ENCODE assay signal across 23 cellular contexts in genomic region chr9:10562581-10563343, GRCh38. TPM values are rescaled to one million over a fixed set of nuclear protein-coding genes. Genes with fewer than 3 reads are reported as not detected.
DNase-seq lines count a peak whose midpoint lies in the region; ATAC-seq and TF ChIP-seq lines count a peak whose summit lies in the region.
"Had no signal": no experiment of that assay in that cellular context is flagged by ENCODE, and none has a peak within 500 bp of the region (broad histone marks: within the 10 kb centered on the region; RNA-seq: fewer than 3 reads in every experiment).

No MANE protein-coding gene starts in this region.

- no peak overlapping the region for H4K5ac ChIP-seq in mesendoderm (ENCODE audit: low read length)

- H3K27ac ChIP-seq in GM23338 (ENCODE audit: low read depth) (no peak overlapping the region), epithelial cell of prostate (peak overlapping the region; percentile 90), mesendoderm (ENCODE audit: low read depth, low read length) (no peak overlapping the region)

- H3K4me1 Mint-ChIP-seq in GM23338, result no peaks in the 10 kb centered on the region
- H3K4me1 Mint-ChIP-seq: activated CD4-positive, alpha-beta T cell treated with anti-CD3 and anti-CD28 coated beads, Interleukin-2, amount 10 ng/mL, durations not matched to agents 24 days and 14 days; activated naive CD8-positive, alpha-beta T cell treated with anti-CD3 and anti-CD28 coated beads for 36 hours; brain; nephron had no signal

- no peak overlapping the region for H3K4ac ChIP-seq in mesendoderm (ENCODE audit: low read depth, low read length)

- no peak overlapping the region for H3K56ac ChIP-seq in mesendoderm (ENCODE audit: low read length)

- no peak overlapping the region for H2BK120ac ChIP-seq in mesendoderm (ENCODE audit: low read depth, low read length)

- no peaks in the 10 kb centered on the region for H4K20me1 ChIP-seq in GM23338 (replicated peaks; ENCODE audit: insufficient read depth)

- no peak overlapping the region for H3K18ac ChIP-seq in mesendoderm (ENCODE audit: low read length)

- no peak overlapping the region for H2BK5ac ChIP-seq in mesendoderm (ENCODE audit: low read length)

- no peaks in the 10 kb centered on the region for H3K36me3 Mint-ChIP-seq in GM23338 (ENCODE audit: low read depth)
- H3K36me3 Mint-ChIP-seq: activated naive CD8-positive, alpha-beta T cell treated with anti-CD3 and anti-CD28 coated beads for 36 hours; brain had no signal

- no peak overlapping the region for H3K23ac ChIP-seq in mesendoderm (ENCODE audit: low read length)

- TF ChIP-seq CTCF in GM23338 (conservative IDR thresholded peaks at IDR 0.05; ENCODE audit: low read depth in 2 of 2), result no peak

- H3K27me3 Mint-ChIP-seq in GM23338 (ENCODE audit: insufficient read depth, low read depth, poor library complexity), result no peaks in the 10 kb centered on the region
- H3K27me3 Mint-ChIP-seq: activated CD4-positive, alpha-beta T cell treated with anti-CD3 and anti-CD28 coated beads, Interleukin-2, amount 10 ng/mL, durations not matched to agents 24 days and 14 days; activated naive CD8-positive, alpha-beta T cell treated with anti-CD3 and anti-CD28 coated beads for 36 hours; brain; CD4-positive, alpha-beta T cell had no signal

- no peak overlapping the region for H4K8ac ChIP-seq in mesendoderm (ENCODE audit: low read depth, low read length)

- H3K36me3 ChIP-seq in GM23338 (ENCODE audit: insufficient read depth) (no peaks in the 10 kb centered on the region), mesendoderm (ENCODE audit: control insufficient read depth, insufficient read depth, low read length) (no peaks in the 10 kb centered on the region)

- intact Hi-C loops in Right ventricle myocardium superior (cut with DNase I), result no loop called here

- H3K4me1 ChIP-seq in GM23338 (ENCODE audit: insufficient read depth) (no peaks in the 10 kb centered on the region), mesendoderm (ENCODE audit: control insufficient read depth, low read depth, low read length) (no peaks in the 10 kb centered on the region)

- H2BK15ac ChIP-seq in mesendoderm (replicated peaks; ENCODE audit: low read depth), result no peak overlapping the region

- H3K4me3 ChIP-seq in GM23338 (no peak overlapping the region), mesendoderm (ENCODE audit: low read length) (no peak overlapping the region)
- H3K4me3 ChIP-seq: GM12878 had no signal

- no peaks in the 10 kb centered on the region for H3K9me3 Mint-ChIP-seq in GM23338
- H3K9me3 Mint-ChIP-seq: activated CD4-positive, alpha-beta T cell treated with anti-CD3 and anti-CD28 coated beads, Interleukin-2, amount 10 ng/mL, durations not matched to agents 24 days and 14 days; nephron had no signal

- no peaks in the 10 kb centered on the region for H3K27me3 ChIP-seq in GM23338 (ENCODE audit: insufficient read depth)
- H3K27me3 ChIP-seq in mesendoderm (ENCODE audit: insufficient read depth, low read length, poor library complexity), result no peaks in the 10 kb centered on the region

- no peaks in the 10 kb centered on the region for H3F3A ChIP-seq in GM23338 (replicated peaks; ENCODE audit: low read depth)

- no peak overlapping the region for H2AFZ ChIP-seq in GM23338

- peak; percentile 10 for DNase-seq in GM23338 (ENCODE audit: low spot score)
- peak; percentile 63 for DNase-seq in RKO (ENCODE audit: low spot score)
- peak; percentile 87 for DNase-seq in epithelial cell of prostate (ENCODE audit: low read depth, low spot score)
- DNase-seq in mesendoderm, result peak; percentile 13
- DNase-seq in activated effector memory CD4-positive, alpha-beta T cell treated with anti-CD3 and anti-CD28 coated beads, Interleukin-2, amount 50 U/mL, for 16 hours, result no peak
- no peak for DNase-seq in GF-D8 (lab: John Stamatoyannopoulos, UW)
- DNase-seq in Right ventricle myocardium superior, result no peak
- DNase-seq in AG08395 (ENCODE audit: low spot score), result no peak
- DNase-seq: activated CD4-positive, alpha-beta T cell treated with anti-CD3 and anti-CD28 coated beads, Interleukin-2, amount 10 ng/mL, durations not matched to agents 24 days and 14 days; activated naive CD8-positive, alpha-beta T cell treated with anti-CD3 and anti-CD28 coated beads for 36 hours; CD4-positive, alpha-beta T cell; cortex of kidney; Karpas-422; left cardiac atrium; midbrain; NCI-H1092 treated with DMSO at 0.1 percent for 48 hours; NCI-H524; SHP77 treated with DMSO at 0.1 percent for 48 hours; stimulated activated naive CD4-positive, alpha-beta T cell treated with Interleukin-2 at 50 U/mL for 16 hours had no signal

- ATAC-seq in GM23338 (no peak), Right ventricle myocardium superior (ENCODE audit: poor library complexity) (no peak)
- ATAC-seq: GM12878, left cardiac atrium had no signal

- no peak overlapping the region for H3K9ac ChIP-seq in mesendoderm (ENCODE audit: low read length)

- no CpG with 5 or more reads among the region's 1 CpG for WGBS in mesendoderm (ENCODE audit: extremely low coverage, insufficient coverage, low lambda C conversion rate)

- no peaks in the 10 kb centered on the region for H3K79me1 ChIP-seq in mesendoderm (ENCODE audit: low read length)

- no peak overlapping the region for H3K27ac Mint-ChIP-seq in GM23338
- H3K27ac Mint-ChIP-seq: activated CD4-positive, alpha-beta T cell treated with anti-CD3 and anti-CD28 coated beads, Interleukin-2, amount 10 ng/mL, durations not matched to agents 24 days and 14 days; activated naive CD8-positive, alpha-beta T cell treated with anti-CD3 and anti-CD28 coated beads for 36 hours; brain; CD4-positive, alpha-beta T cell; nephron; T-helper 1 cell treated with Interleukin-12 subunit alpha and Interleukin-12 subunit beta and Interleukin-4 antibody, amounts not matched to agents 30 μg/mL and 1 μg/mL, for 36 hours had no signal

- H3K4me3 Mint-ChIP-seq in GM23338, result no peak overlapping the region
- H3K4me3 Mint-ChIP-seq: activated CD4-positive, alpha-beta T cell treated with anti-CD3 and anti-CD28 coated beads, Interleukin-2, amount 10 ng/mL, durations not matched to agents 24 days and 14 days; activated naive CD8-positive, alpha-beta T cell treated with anti-CD3 and anti-CD28 coated beads for 36 hours; brain; CD4-positive, alpha-beta T cell; nephron; T-helper 1 cell treated with Interleukin-12 subunit alpha and Interleukin-12 subunit beta and Interleukin-4 antibody, amounts not matched to agents 30 μg/mL and 1 μg/mL, for 36 hours had no signal

- no peaks in the 10 kb centered on the region for H3K79me2 ChIP-seq in GM23338 (replicated peaks; ENCODE audit: insufficient read depth)
- H3K79me2 ChIP-seq in mesendoderm (ENCODE audit: control insufficient read depth, insufficient read depth, low read length), result no peaks in the 10 kb centered on the region

- no peak overlapping the region for H2AK5ac ChIP-seq in mesendoderm (ENCODE audit: low read length)

- no peaks in the 10 kb centered on the region for H3K9me2 ChIP-seq in GM23338 (ENCODE audit: insufficient read depth)

- H3K4me2 ChIP-seq in GM23338, result no peak overlapping the region
- no peak overlapping the region for H3K4me2 ChIP-seq in mesendoderm (ENCODE audit: low read length)

TF ChIP-seq in GM23338, 12 proteins besides CTCF, POLR2A, EP300 and RAD21 (continues in another document):
- TF ChIP-seq, protein P1, sequence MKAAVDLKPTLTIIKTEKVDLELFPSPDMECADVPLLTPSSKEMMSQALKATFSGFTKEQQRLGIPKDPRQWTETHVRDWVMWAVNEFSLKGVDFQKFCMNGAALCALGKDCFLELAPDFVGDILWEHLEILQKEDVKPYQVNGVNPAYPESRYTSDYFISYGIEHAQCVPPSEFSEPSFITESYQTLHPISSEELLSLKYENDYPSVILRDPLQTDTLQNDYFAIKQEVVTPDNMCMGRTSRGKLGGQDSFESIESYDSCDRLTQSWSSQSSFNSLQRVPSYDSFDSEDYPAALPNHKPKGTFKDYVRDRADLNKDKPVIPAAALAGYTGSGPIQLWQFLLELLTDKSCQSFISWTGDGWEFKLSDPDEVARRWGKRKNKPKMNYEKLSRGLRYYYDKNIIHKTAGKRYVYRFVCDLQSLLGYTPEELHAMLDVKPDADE (IDR thresholded peaks at IDR 0.05), result no peak
- no peak for TF ChIP-seq ZNF114 (CRISPR knock-in tag; IDR thresholded peaks at IDR 0.05)

RNA-seq across cellular contexts. Expression of gene PTPRD, which starts 50.0 kb away (rescaled TPM):
- total RNA-seq in GM23338 (2014; rRNA removed; shearing (Covaris generic)), result 58.0 and 61.2 TPM in 2 replicates
- 7.9 and 11.5 TPM in 2 replicates for polyA plus RNA-seq in GM23338 (2016; fragmentation: Nextera tagmentation; extraction: Ambion mirVana)
- polyA plus RNA-seq in mesendoderm (2013, experiment 1 of 2), result 23.1 TPM
- 23.1 TPM for polyA plus RNA-seq in mesendoderm (2013, experiment 2 of 2)
- total RNA-seq in Right ventricle myocardium superior, result 7.8 TPM
- total RNA-seq: activated CD4-positive, alpha-beta T cell treated with anti-CD3 and anti-CD28 coated beads, Interleukin-2, amount 10 ng/mL, durations not matched to agents 24 days and 14 days; CD4-positive, alpha-beta T cell had no signal

Comparison
In these comparisons a context has a peak if more than half of its experiments do, and no peak if none do; other contexts are left out.
1. DNase-seq: peak in GM23338 (single experiment), RKO (single experiment), epithelial cell of prostate (single experiment) and mesendoderm (single experiment); none in activated effector memory CD4-positive, alpha-beta T cell treated with anti-CD3 and anti-CD28 coated beads, Interleukin-2, amount 50 U/mL, for 16 hours (single experiment), GF-D8 (single experiment), Right ventricle myocardium superior (single experiment) and AG08395 (single experiment).